Comparison of ENCODE assay signal across 1 cellular context in genomic region chr5:39217365-39218281, GRCh38.
TF ChIP-seq lines count a peak whose summit lies in the region.

No MANE protein-coding gene starts in this region.

TF ChIP-seq in HepG2, 621 proteins besides CTCF, POLR2A, EP300 and RAD21 (continued from another document and continues in another):
- peak; percentile 37; the same call in 1 of the 2 replicates for TF ChIP-seq CEBPG (CRISPR knock-in tag; IDR thresholded peaks at IDR 0.05)
- TF ChIP-seq GPN1 (CRISPR knock-in tag; IDR thresholded peaks at IDR 0.05; ENCODE audit: borderline replicate concordance) = no peak
- no peak for TF ChIP-seq HINFP (CRISPR knock-in tag; IDR thresholded peaks at IDR 0.05; ENCODE audit: low read depth)
- TF ChIP-seq ZNF691 (CRISPR knock-in tag; IDR thresholded peaks at IDR 0.05; ENCODE audit: borderline replicate concordance, low read depth) = no peak
- TF ChIP-seq ARNTL (CRISPR knock-in tag; IDR thresholded peaks at IDR 0.05) = no peak
- TF ChIP-seq ZSCAN30 (CRISPR knock-in tag; IDR thresholded peaks at IDR 0.05) = no peak
- TF ChIP-seq RFXANK (CRISPR knock-in tag; IDR thresholded peaks at IDR 0.05) = no peak
- TF ChIP-seq ZNF292 (CRISPR knock-in tag; IDR thresholded peaks at IDR 0.05; ENCODE audit: borderline replicate concordance, low read depth) = no peak
- TF ChIP-seq MATR3 (CRISPR knock-in tag; IDR thresholded peaks at IDR 0.05) = no peak
- TF ChIP-seq ZNF382 (CRISPR knock-in tag; IDR thresholded peaks at IDR 0.05; ENCODE audit: borderline replicate concordance) = no peak
- TF ChIP-seq ZNF224 (CRISPR knock-in tag; IDR thresholded peaks at IDR 0.05) = no peak
- no peak for TF ChIP-seq ZNF276 (CRISPR knock-in tag; IDR thresholded peaks at IDR 0.05; ENCODE audit: low read depth)
- no peak for TF ChIP-seq ARID4A (CRISPR knock-in tag; IDR thresholded peaks at IDR 0.05; ENCODE audit: borderline replicate concordance)
- TF ChIP-seq DNMT3B (CRISPR knock-in tag; conservative IDR thresholded peaks at IDR 0.05) = no peak
- no peak for TF ChIP-seq ZNF577 (CRISPR knock-in tag; IDR thresholded peaks at IDR 0.05; ENCODE audit: borderline replicate concordance, low read depth)
- no peak for TF ChIP-seq ZBTB40 (IDR thresholded peaks at IDR 0.05)
- no peak for TF ChIP-seq ZBTB40 (CRISPR knock-in tag; IDR thresholded peaks at IDR 0.05)
- TF ChIP-seq TCF7 (IDR thresholded peaks at IDR 0.05; ENCODE audit: low read depth) = peak; percentile 92
- TF ChIP-seq ZSCAN21 (CRISPR knock-in tag; IDR thresholded peaks at IDR 0.05; ENCODE audit: borderline replicate concordance) = no peak
- TF ChIP-seq, protein P1, sequence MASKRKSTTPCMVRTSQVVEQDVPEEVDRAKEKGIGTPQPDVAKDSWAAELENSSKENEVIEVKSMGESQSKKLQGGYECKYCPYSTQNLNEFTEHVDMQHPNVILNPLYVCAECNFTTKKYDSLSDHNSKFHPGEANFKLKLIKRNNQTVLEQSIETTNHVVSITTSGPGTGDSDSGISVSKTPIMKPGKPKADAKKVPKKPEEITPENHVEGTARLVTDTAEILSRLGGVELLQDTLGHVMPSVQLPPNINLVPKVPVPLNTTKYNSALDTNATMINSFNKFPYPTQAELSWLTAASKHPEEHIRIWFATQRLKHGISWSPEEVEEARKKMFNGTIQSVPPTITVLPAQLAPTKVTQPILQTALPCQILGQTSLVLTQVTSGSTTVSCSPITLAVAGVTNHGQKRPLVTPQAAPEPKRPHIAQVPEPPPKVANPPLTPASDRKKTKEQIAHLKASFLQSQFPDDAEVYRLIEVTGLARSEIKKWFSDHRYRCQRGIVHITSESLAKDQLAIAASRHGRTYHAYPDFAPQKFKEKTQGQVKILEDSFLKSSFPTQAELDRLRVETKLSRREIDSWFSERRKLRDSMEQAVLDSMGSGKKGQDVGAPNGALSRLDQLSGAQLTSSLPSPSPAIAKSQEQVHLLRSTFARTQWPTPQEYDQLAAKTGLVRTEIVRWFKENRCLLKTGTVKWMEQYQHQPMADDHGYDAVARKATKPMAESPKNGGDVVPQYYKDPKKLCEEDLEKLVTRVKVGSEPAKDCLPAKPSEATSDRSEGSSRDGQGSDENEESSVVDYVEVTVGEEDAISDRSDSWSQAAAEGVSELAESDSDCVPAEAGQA (IDR thresholded peaks at IDR 0.05; ENCODE audit: low read depth) = no peak
- TF ChIP-seq, protein P1 (CRISPR knock-in tag; IDR thresholded peaks at IDR 0.05; ENCODE audit: borderline replicate concordance) = no peak
- TF ChIP-seq XRCC5 (optimal IDR thresholded peaks at IDR 0.05; ENCODE audit: low read length) = peak; percentile 33
- no peak for TF ChIP-seq SSRP1 (CRISPR knock-in tag; IDR thresholded peaks at IDR 0.05)
- TF ChIP-seq, protein P2, sequence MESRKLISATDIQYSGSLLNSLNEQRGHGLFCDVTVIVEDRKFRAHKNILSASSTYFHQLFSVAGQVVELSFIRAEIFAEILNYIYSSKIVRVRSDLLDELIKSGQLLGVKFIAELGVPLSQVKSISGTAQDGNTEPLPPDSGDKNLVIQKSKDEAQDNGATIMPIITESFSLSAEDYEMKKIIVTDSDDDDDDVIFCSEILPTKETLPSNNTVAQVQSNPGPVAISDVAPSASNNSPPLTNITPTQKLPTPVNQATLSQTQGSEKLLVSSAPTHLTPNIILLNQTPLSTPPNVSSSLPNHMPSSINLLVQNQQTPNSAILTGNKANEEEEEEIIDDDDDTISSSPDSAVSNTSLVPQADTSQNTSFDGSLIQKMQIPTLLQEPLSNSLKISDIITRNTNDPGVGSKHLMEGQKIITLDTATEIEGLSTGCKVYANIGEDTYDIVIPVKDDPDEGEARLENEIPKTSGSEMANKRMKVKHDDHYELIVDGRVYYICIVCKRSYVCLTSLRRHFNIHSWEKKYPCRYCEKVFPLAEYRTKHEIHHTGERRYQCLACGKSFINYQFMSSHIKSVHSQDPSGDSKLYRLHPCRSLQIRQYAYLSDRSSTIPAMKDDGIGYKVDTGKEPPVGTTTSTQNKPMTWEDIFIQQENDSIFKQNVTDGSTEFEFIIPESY (CRISPR knock-in tag; IDR thresholded peaks at IDR 0.05) = peak; percentile 49; the same call in 1 of the 2 replicates
- no peak for TF ChIP-seq PITX1 (CRISPR knock-in tag; IDR thresholded peaks at IDR 0.05)
- TF ChIP-seq ZNF260 (CRISPR knock-in tag; IDR thresholded peaks at IDR 0.05; ENCODE audit: borderline replicate concordance, low read depth) = no peak
- no peak for TF ChIP-seq SAP130 (CRISPR knock-in tag; IDR thresholded peaks at IDR 0.05; ENCODE audit: low read depth)
- TF ChIP-seq SRSF9 (IDR thresholded peaks at IDR 0.05; ENCODE audit: borderline replicate concordance, insufficient read depth, low read depth, low read length, poor library complexity, severe bottlenecking) = no peak
